In genomic region chr6:33271098-33271607, GRCh38 we compare ENCODE assay signal across 8 cellular contexts. TPM values are rescaled to one million over a fixed set of nuclear protein-coding genes. Genes with fewer than 3 reads are reported as not detected.
A peak's percentile ranks its signal among the peaks of the same experiment; 100 is the strongest.
DNase-seq lines count a peak whose midpoint lies in the region; ATAC-seq and TF ChIP-seq lines count a peak whose summit lies in the region.

No MANE protein-coding gene starts in this region.

- H3K4me1 ChIP-seq in BLaER1 treated with 17β-estradiol and CSF1 and Interleukin-3, amounts not matched to agents 10 nM and 100 nM, result peaks cover 47 to 78% (median 52%) of the 10 kb centered on the region in 10 experiments
- H3K4me1 ChIP-seq in HCT116 (ENCODE audit: control insufficient read depth in 1 of 2, insufficient read depth in 2 of 2, low read length in 2 of 2), result peaks cover 27 to 42% of the 10 kb centered on the region in 2 experiments
- peaks cover 42 to 48% of the 10 kb centered on the region in 2 donors for H3K4me1 ChIP-seq in gastrocnemius medialis

- H3K4me2 ChIP-seq in BLaER1 treated with 17β-estradiol and CSF1 and Interleukin-3, amounts not matched to agents 10 nM and 100 nM, result peak overlapping the region; percentile 74 to 96 (median 85)
- peak overlapping the region; percentile 86 for H3K4me2 ChIP-seq in HCT116 (ENCODE audit: low read length)

- peak overlapping the region; percentile 74 to 92 (median 88) for H3K4me3 ChIP-seq in BLaER1 treated with 17β-estradiol and CSF1 and Interleukin-3, amounts not matched to agents 10 nM and 100 nM
- H3K4me3 ChIP-seq in HCT116 (replicated peaks in 1 of 2; ENCODE audit: low read depth in 1 of 2, low read length in 2 of 2), result peak overlapping the region; percentile 75 to 99
- H3K4me3 ChIP-seq in gastrocnemius medialis, result peak overlapping the region; percentile 67 to 95 (median 80)

- no peaks in the 10 kb centered on the region for H3K9me3 ChIP-seq in BLaER1 treated with 17β-estradiol and CSF1 and Interleukin-3, amounts not matched to agents 10 nM and 100 nM (replicated peaks in 1 of 11)
- H3K9me3 ChIP-seq in HCT116 (ENCODE audit: control insufficient read depth in 1 of 2, insufficient read depth in 1 of 2, low read depth in 1 of 2, low read length in 2 of 2) (no peaks in the 10 kb centered on the region), gastrocnemius medialis (no peaks in the 10 kb centered on the region)

- TSS peak; percentile 85 for BruUV-seq in HCT116 (replicated peaks; lab: Mats Ljungman, UMichigan)

- DNase-seq in HCT116 (ENCODE audit: low read depth, low spot score), result no peak
- peak; percentile 72 for DNase-seq in germinal center (ENCODE audit: low spot score)
- peak in 1 of 2 donors; percentile 25 for DNase-seq in gastrocnemius medialis
- no peak for DNase-seq in AG08395 (ENCODE audit: low spot score)

- H3K36me3 ChIP-seq in BLaER1 treated with 17β-estradiol and CSF1 and Interleukin-3, amounts not matched to agents 10 nM and 100 nM, result peaks cover 74 to 81% (median 77%) of the 10 kb centered on the region in 11 experiments
- H3K36me3 ChIP-seq in HCT116 (ENCODE audit: control insufficient read depth in 1 of 2, insufficient read depth in 2 of 2, low read length in 2 of 2) (peaks cover 32 to 64% of the 10 kb centered on the region in 2 experiments), gastrocnemius medialis (peaks cover 0 to 69% of the 10 kb centered on the region in 2 donors)

- RAD21 ChIA-PET in HCT116 (lab: Charles Lee; ENCODE audit: low non-redundant PET in 1 of 2, low total read pairs in 2 of 2, uncharacterized antibody in 2 of 2, unreplicated experiment in 2 of 2), result no interaction called here

- H2AFZ ChIP-seq in HCT116 (ENCODE audit: low read depth, low read length, poor library complexity, severe bottlenecking), result peak overlapping the region; percentile 85

- CTCF ChIA-PET in HCT116 (lab: Charles Lee), result interaction anchor here (0.8 to 1.3 kb wide), 4 partner anchors 10 to 23 kb away, joined by 3 to 5 read pairs (median 4); no protein-coding TSS in a partner anchor

- H3K9me2 ChIP-seq in HCT116 (ENCODE audit: insufficient read depth), result no peaks in the 10 kb centered on the region

- in situ Hi-C loops in gastrocnemius medialis (cut with MboI; ENCODE audit: low sequenced_read_pairs in 4 of 4), result no loop called here

- peak; percentile 39 for ATAC-seq in HCT116
- peak; percentile 11 for ATAC-seq in SK-N-SH treated with all-trans-retinoic acid at 6 μM for 48 hours
- peak; percentile 13 to 29 for ATAC-seq in gastrocnemius medialis
- no peak for ATAC-seq in GM18870 (IDR thresholded peaks at IDR 0.05; ENCODE audit: unreplicated experiment)
- ATAC-seq in GM21786 (IDR thresholded peaks at IDR 0.05; ENCODE audit: unreplicated experiment), result no peak

- POLR2A ChIA-PET in HCT116 (lab: Charles Lee), result interaction anchor here (0.6 to 2.2 kb wide), 15 partner anchors 11 to 302 kb away, joined by 3 to 24 read pairs (median 4); partner anchors contain the start of genes PFDN6, RGL2, RXRB and SLC39A7

- no peak for TF ChIP-seq RAD21 in HCT116 (IDR thresholded peaks at IDR 0.05; ENCODE audit: low read depth)

- H3K27ac ChIP-seq in BLaER1 treated with 17β-estradiol and CSF1 and Interleukin-3, amounts not matched to agents 10 nM and 100 nM, result peak overlapping the region; percentile 92 to 99 (median 98)
- H3K27ac ChIP-seq in HCT116 (ENCODE audit: low read depth, low read length), result peak overlapping the region; percentile 82
- peak overlapping the region; percentile 85 to 96 (median 90) for H3K27ac ChIP-seq in gastrocnemius medialis

- TF ChIP-seq CTCF in HCT116 (IDR thresholded peaks at IDR 0.05 in 2 of 3, conservative IDR thresholded peaks at IDR 0.05 in 1 of 3; ENCODE audit: borderline replicate concordance in 1 of 3, insufficient read depth in 1 of 3, low read depth in 2 of 3, low read length in 2 of 3), result no peak
- no peak for TF ChIP-seq CTCF in gastrocnemius medialis (IDR thresholded peaks at IDR 0.05 in 4 of 5, conservative IDR thresholded peaks at IDR 0.05 in 1 of 5)

- intact Hi-C loops in HCT116 (cut with micrococcal nuclease), result no loop called here
- intact Hi-C loops in gastrocnemius medialis (cut with DNase I; ENCODE audit: low total_unique reads), result loop anchor here (1.0 to 10.0 kb wide), 2 partner anchors 28 to 1096 kb away; partner anchors contain the start of genes AGPAT1 and RNF5

- peaks cover 35 to 42% (median 37%) of the 10 kb centered on the region in 11 experiments; a peak in 21 of 22 replicates for H4K20me1 ChIP-seq in BLaER1 treated with 17β-estradiol and CSF1 and Interleukin-3, amounts not matched to agents 10 nM and 100 nM
- H4K20me1 ChIP-seq in HCT116 (ENCODE audit: insufficient read depth), result peaks cover 19% of the 10 kb centered on the region

- H3K79me2 ChIP-seq in HCT116 (ENCODE audit: insufficient read depth, low read length), result peaks cover 62% of the 10 kb centered on the region

- TF ChIP-seq POLR2A in HCT116 (IDR thresholded peaks at IDR 0.05; ENCODE audit: borderline replicate concordance, extremely low read depth, insufficient read depth, insufficient read length), result no peak
- TF ChIP-seq POLR2A in gastrocnemius medialis (IDR thresholded peaks at IDR 0.05), result no peak

- no peaks in the 10 kb centered on the region for H3K27me3 ChIP-seq in BLaER1 treated with 17β-estradiol and CSF1 and Interleukin-3, amounts not matched to agents 10 nM and 100 nM
- H3K27me3 ChIP-seq in HCT116 (ENCODE audit: insufficient read depth, low read length) (no peaks in the 10 kb centered on the region), gastrocnemius medialis (no peaks in the 10 kb centered on the region)

- peak overlapping the region; percentile 91 to 99 (median 95) for H3K9ac ChIP-seq in BLaER1 treated with 17β-estradiol and CSF1 and Interleukin-3, amounts not matched to agents 10 nM and 100 nM
- H3K9ac ChIP-seq in HCT116 (ENCODE audit: low read length), result peak overlapping the region; percentile 98

TF ChIP-seq in HCT116, 20 proteins besides CTCF, POLR2A, EP300 and RAD21 (continues in another document):
- TF ChIP-seq MAX (IDR thresholded peaks at IDR 0.05) (no peak), FOSL1 (IDR thresholded peaks at IDR 0.05; ENCODE audit: low read depth) (no peak), ZFX (IDR thresholded peaks at IDR 0.05) (no peak), ZBTB33 (IDR thresholded peaks at IDR 0.05; ENCODE audit: extremely low read depth, insufficient replicate concordance, low read length) (no peak), SP1 (IDR thresholded peaks at IDR 0.05; ENCODE audit: low read depth) (no peak), ZNF274 (IDR thresholded peaks at IDR 0.05; ENCODE audit: low read depth, low read length) (no peak)

TF ChIP-seq in SK-N-SH treated with all-trans-retinoic acid at 6 μM for 48 hours, 23 proteins besides CTCF, POLR2A, EP300 and RAD21 (continues in another document):
- no peak for TF ChIP-seq BACH2 (CRISPR knock-in tag; IDR thresholded peaks at IDR 0.05; ENCODE audit: borderline replicate concordance)
- 0 out of 2 replicates have a peak, but pooled peaks have one; percentile 21 for TF ChIP-seq GLIS3 (CRISPR knock-in tag; IDR thresholded peaks at IDR 0.05)
- no peak for TF ChIP-seq ZC3H10 (CRISPR knock-in tag; IDR thresholded peaks at IDR 0.05)
- TF ChIP-seq PATZ1 (CRISPR knock-in tag; IDR thresholded peaks at IDR 0.05; ENCODE audit: borderline replicate concordance), result no peak
- no peak for TF ChIP-seq TOX (CRISPR knock-in tag; IDR thresholded peaks at IDR 0.05; ENCODE audit: borderline replicate concordance)
- TF ChIP-seq OSR1 (CRISPR knock-in tag; IDR thresholded peaks at IDR 0.05), result no peak
- TF ChIP-seq ARNTL (CRISPR knock-in tag; IDR thresholded peaks at IDR 0.05; ENCODE audit: borderline replicate concordance, low read depth), result no peak
- TF ChIP-seq SNAI2 (CRISPR knock-in tag; IDR thresholded peaks at IDR 0.05), result no peak
- no peak for TF ChIP-seq CSDC2 (CRISPR knock-in tag; IDR thresholded peaks at IDR 0.05)
- TF ChIP-seq CSRNP3 (CRISPR knock-in tag; IDR thresholded peaks at IDR 0.05), result no peak

RNA-seq across cellular contexts. Expression of gene VPS52, which starts 0.5 kb away (rescaled TPM):
- 58.2 TPM for total RNA-seq in HCT116 (2021; ENCODE audit: unreplicated experiment)
- polyA plus RNA-seq in HCT116 (2012), result 46.5 and 55.7 TPM in 2 replicates
- 10 to 100 TPM; 28.7 to 52.8 (median 41.2) TPM for total RNA-seq in gastrocnemius medialis

RNA-seq across cellular contexts. Expression of gene RPS18, which starts 0.7 kb away (rescaled TPM):
- total RNA-seq in HCT116 (2021; ENCODE audit: unreplicated experiment), result 4,062 TPM
- polyA plus RNA-seq in HCT116 (2012), result 10,667 and 12,933 TPM in 2 replicates
- total RNA-seq in gastrocnemius medialis, result 1,000 to 10,000 TPM; 1,834 to 2,142 (median 2,010) TPM

RNA-seq across cellular contexts. Expression of gene B3GALT4, which starts 5.8 kb away (rescaled TPM):
- total RNA-seq in HCT116 (2021; ENCODE audit: unreplicated experiment), result 1.9 TPM
- polyA plus RNA-seq in HCT116 (2012), result 0.52 and 1.3 TPM in 2 replicates
- 1 to 10 TPM; 1.0 to 2.0 (median 1.7) TPM for total RNA-seq in gastrocnemius medialis

RNA-seq across cellular contexts. Expression of gene WDR46, which starts 17.9 kb away (rescaled TPM):
- total RNA-seq in HCT116 (2021; ENCODE audit: unreplicated experiment), result 90.6 TPM
- 60.4 and 68.7 TPM in 2 replicates for polyA plus RNA-seq in HCT116 (2012)
- total RNA-seq in gastrocnemius medialis, result 10 to 100 TPM; 34.5 to 57.3 (median 49.1) TPM

RNA-seq across cellular contexts. Expression of gene PFDN6, which starts 18.2 kb away (rescaled TPM):
- total RNA-seq in HCT116 (2021; ENCODE audit: unreplicated experiment) (90.5 TPM), gastrocnemius medialis (100 to 1,000 TPM in 1 of 4 donors, 10 to 100 TPM in 3; 49.9 to 106 (median 76.8) TPM)
- 60.4 and 84.0 TPM in 2 replicates for polyA plus RNA-seq in HCT116 (2012)

Comparison
In these comparisons a context has a peak if more than half of its experiments do, and no peak if none do; other contexts are left out.
1. ATAC-seq: peak in HCT116 (single experiment), SK-N-SH treated with all-trans-retinoic acid at 6 μM for 48 hours (single experiment) and gastrocnemius medialis (2 of 2); none in GM18870 (single experiment) and GM21786 (single experiment).
2. Peak in every context shown above with its lines, with median percentiles within 50 percentile points of each other: H3K27ac ChIP-seq and H3K4me3 ChIP-seq.